ENCODE assay signal across 9 cellular contexts in genomic region chr2:85596486-85597143, GRCh38. TPM values are rescaled to one million over a fixed set of nuclear protein-coding genes. Genes with fewer than 3 reads are reported as not detected.
A peak's percentile ranks its signal among the peaks of the same experiment; 100 is the strongest.
DNase-seq lines count a peak whose midpoint lies in the region; ATAC-seq and TF ChIP-seq lines count a peak whose summit lies in the region.
"Had no signal": no experiment of that assay in that cellular context is flagged by ENCODE, and none has a peak within 500 bp of the region (broad histone marks: within the 10 kb centered on the region; RNA-seq: fewer than 3 reads in every experiment).

No MANE protein-coding gene starts in this region.

- H3K4me3 ChIP-seq in WI38 (ENCODE audit: low read depth, low read length) (peak overlapping the region; percentile 90), skin epidermis (peak overlapping the region; percentile 59 to 85 (median 72))

- ATAC-seq in HG03571 (IDR thresholded peaks at IDR 0.05; ENCODE audit: unreplicated experiment) (no peak), GM21526 (IDR thresholded peaks at IDR 0.05; ENCODE audit: low FRiP score, unreplicated experiment) (no peak)

- H3K27me3 Mint-ChIP-seq in H9 (ENCODE audit: low read depth) (peaks cover 4% of the 10 kb centered on the region), glutamatergic neuron (ENCODE audit: unreplicated experiment) (peaks cover 13% of the 10 kb centered on the region)

- H3K14ac ChIP-seq in H9 (ENCODE audit: insufficient read depth, low read length), result no peak overlapping the region

- H3K18ac ChIP-seq in H9 (ENCODE audit: insufficient read length, low read depth, low read length), result no peak overlapping the region

- H3K9me3 Mint-ChIP-seq in H9 (no peaks in the 10 kb centered on the region), glutamatergic neuron (ENCODE audit: unreplicated experiment) (peaks cover 7% of the 10 kb centered on the region)

- no peak for DNase-seq in H9
- no peak for DNase-seq in glutamatergic neuron
- no peak for DNase-seq in GDM1 (lab: John Stamatoyannopoulos, UW)
- DNase-seq in NCI-H510A treated with DMSO at 0.1 percent for 48 hours (lab: John Stamatoyannopoulos, UW), result no peak
- DNase-seq: NCI-H226 had no signal

- H3K27ac ChIP-seq in H9 (ENCODE audit: insufficient read length, low read depth, low read length) (no peak overlapping the region), skin epidermis (peak overlapping the region in 12 of 21 experiments; percentile 88 to 94 (median 92))

- H3K23me2 ChIP-seq in H9 (ENCODE audit: insufficient read length, low read depth, low read length, poor library complexity, severe bottlenecking), result peaks cover 9% of the 10 kb centered on the region

- H3K4me1 Mint-ChIP-seq in H9 (peaks cover 18 to 20% of the 10 kb centered on the region in 2 experiments), glutamatergic neuron (ENCODE audit: low read depth, unreplicated experiment) (peaks cover 2% of the 10 kb centered on the region)

- H3K36me3 Mint-ChIP-seq in H9 (ENCODE audit: insufficient read depth in 1 of 3, low read depth in 3 of 3), result peaks cover 0 to 24% (median 21%) of the 10 kb centered on the region in 3 experiments; a peak in 5 of 7 replicates
- H3K36me3 Mint-ChIP-seq in glutamatergic neuron (ENCODE audit: unreplicated experiment), result no peaks in the 10 kb centered on the region

- H3K4me2 ChIP-seq in H9 (ENCODE audit: insufficient read depth, insufficient read length, low read length), result peak overlapping the region; percentile 81

- no peak overlapping the region for H3K23ac ChIP-seq in H9 (ENCODE audit: insufficient read length, low read depth, low read length)

- H3K4me3 Mint-ChIP-seq in H9, result peak overlapping the region; percentile 99
- H3K4me3 Mint-ChIP-seq in glutamatergic neuron (ENCODE audit: unreplicated experiment), result peak overlapping the region; percentile 100

- H3K9ac ChIP-seq in H9 (ENCODE audit: extremely low read depth, insufficient read length, low read length), result no peak overlapping the region

- H4K5ac ChIP-seq in H9 (ENCODE audit: insufficient read length, low read depth, low read length), result no peak overlapping the region

- TF ChIP-seq CTCF in H9 (conservative IDR thresholded peaks at IDR 0.05) (no peak), WI38 (IDR thresholded peaks at IDR 0.05; ENCODE audit: low read depth, low read length) (no peak), glutamatergic neuron (IDR thresholded peaks at IDR 0.05; ENCODE audit: partially characterized antibody, unreplicated experiment) (no peak)

- no peak overlapping the region for H3T11ph ChIP-seq in H9 (ENCODE audit: low read length)

- H3K79me1 ChIP-seq in H9 (ENCODE audit: insufficient read depth, low read depth, low read length, poor library complexity, severe bottlenecking), result no peaks in the 10 kb centered on the region

- H3K79me2 ChIP-seq in H9 (ENCODE audit: insufficient read depth, low read length), result no peaks in the 10 kb centered on the region

- no CpG with 5 or more reads among the region's 3 CpGs for WGBS in H9 (ENCODE audit: extremely low coverage, insufficient read length, low lambda C conversion rate)

- H2BK12ac ChIP-seq in H9 (ENCODE audit: insufficient read length, low read depth, low read length), result no peak overlapping the region

- H3K27ac Mint-ChIP-seq in H9 (no peak overlapping the region), glutamatergic neuron (ENCODE audit: unreplicated experiment) (no peak overlapping the region)

- H2BK120ac ChIP-seq in H9 (ENCODE audit: low read depth, low read length, poor library complexity, severe bottlenecking), result no peak overlapping the region

- H2AK5ac ChIP-seq in H9 (ENCODE audit: insufficient read length, low read length), result no peak overlapping the region

- H2BK20ac ChIP-seq in H9 (ENCODE audit: low read depth, low read length, poor library complexity, severe bottlenecking), result no peak overlapping the region

- no peaks in the 10 kb centered on the region for H3K27me3 ChIP-seq in H9 (ENCODE audit: insufficient read depth, low read length)

- H2BK15ac ChIP-seq in H9 (ENCODE audit: low read depth, low read length), result no peak overlapping the region

- no peaks in the 10 kb centered on the region for H3K9me3 ChIP-seq in H9 (ENCODE audit: control insufficient read depth, low read depth, low read length)

- H3K4me1 ChIP-seq in H9 (ENCODE audit: insufficient read depth, low read length), result no peaks in the 10 kb centered on the region

- H4K8ac ChIP-seq in H9 (replicated peaks; ENCODE audit: insufficient read length, low read depth, low read length), result no peak overlapping the region

- no peak overlapping the region for H2AFZ ChIP-seq in H9 (ENCODE audit: low read length)

- H4K20me1 ChIP-seq in H9 (ENCODE audit: control insufficient read depth, insufficient read depth, insufficient read length), result no peaks in the 10 kb centered on the region

- no peak overlapping the region for H3K56ac ChIP-seq in H9 (ENCODE audit: insufficient read length, low read depth, low read length)

- H2BK5ac ChIP-seq in H9 (ENCODE audit: insufficient read length, low read length), result no peak overlapping the region

- H4K91ac ChIP-seq in H9 (ENCODE audit: insufficient read length, low read depth, low read length), result no peak overlapping the region

- no peak overlapping the region for H3K4ac ChIP-seq in H9 (ENCODE audit: low read depth, low read length)

RNA-seq across cellular contexts. Expression of gene RNF181, which starts 1.1 kb away (rescaled TPM):
- total RNA-seq in H9 (2021) (120 and 122 TPM in 2 replicates), glutamatergic neuron (ENCODE audit: unreplicated experiment) (75.1 TPM)

RNA-seq across cellular contexts. Expression of gene TMEM150A, which starts 5.9 kb away (rescaled TPM):
- total RNA-seq in H9 (2021) (19.0 and 19.3 TPM in 2 replicates), glutamatergic neuron (ENCODE audit: unreplicated experiment) (18.1 TPM)

RNA-seq across cellular contexts. Expression of gene VAMP5, which starts 12.4 kb away (rescaled TPM):
- total RNA-seq in H9 (2021) (0.57 and 0.59 TPM in 2 replicates), glutamatergic neuron (ENCODE audit: unreplicated experiment) (1.4 TPM)

RNA-seq across cellular contexts. Expression of gene C2orf68, which starts 15.3 kb away (rescaled TPM):
- total RNA-seq in H9 (2021) (39.6 and 40.4 TPM in 2 replicates), glutamatergic neuron (ENCODE audit: unreplicated experiment) (51.0 TPM)

RNA-seq across cellular contexts. Expression of gene VAMP8, which starts 19.2 kb away (rescaled TPM):
- total RNA-seq in H9 (2021), result 33.4 and 34.3 TPM in 2 replicates
- total RNA-seq in glutamatergic neuron (ENCODE audit: unreplicated experiment), result 0.78 TPM
